ENCODE assay signal across 1 cellular context in the genomic region with DNA sequence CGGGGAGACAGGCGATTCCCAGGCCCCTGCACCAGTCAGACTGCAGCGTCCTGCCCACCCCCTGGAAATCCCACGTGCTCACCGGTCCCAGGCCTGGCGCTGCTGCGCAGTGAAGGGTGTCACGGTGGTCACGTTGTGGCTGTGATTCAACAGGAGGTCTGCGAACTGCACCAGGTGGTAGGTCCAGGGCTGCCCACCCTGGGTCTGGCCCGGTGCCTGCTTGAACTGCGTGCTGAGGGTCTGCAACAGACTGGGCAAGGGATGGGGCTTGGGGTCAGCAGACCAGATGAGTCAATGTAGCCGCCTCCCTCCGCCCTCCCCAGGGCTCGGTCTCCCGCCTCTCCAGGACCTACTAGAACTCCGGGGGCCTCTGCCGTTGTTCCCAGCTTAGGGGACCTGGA.
TF ChIP-seq lines count a peak whose summit lies in the region.

No MANE protein-coding gene starts in this region.

TF ChIP-seq in K562, 482 proteins besides CTCF, POLR2A, EP300 and RAD21:
- TF ChIP-seq, protein P1, sequence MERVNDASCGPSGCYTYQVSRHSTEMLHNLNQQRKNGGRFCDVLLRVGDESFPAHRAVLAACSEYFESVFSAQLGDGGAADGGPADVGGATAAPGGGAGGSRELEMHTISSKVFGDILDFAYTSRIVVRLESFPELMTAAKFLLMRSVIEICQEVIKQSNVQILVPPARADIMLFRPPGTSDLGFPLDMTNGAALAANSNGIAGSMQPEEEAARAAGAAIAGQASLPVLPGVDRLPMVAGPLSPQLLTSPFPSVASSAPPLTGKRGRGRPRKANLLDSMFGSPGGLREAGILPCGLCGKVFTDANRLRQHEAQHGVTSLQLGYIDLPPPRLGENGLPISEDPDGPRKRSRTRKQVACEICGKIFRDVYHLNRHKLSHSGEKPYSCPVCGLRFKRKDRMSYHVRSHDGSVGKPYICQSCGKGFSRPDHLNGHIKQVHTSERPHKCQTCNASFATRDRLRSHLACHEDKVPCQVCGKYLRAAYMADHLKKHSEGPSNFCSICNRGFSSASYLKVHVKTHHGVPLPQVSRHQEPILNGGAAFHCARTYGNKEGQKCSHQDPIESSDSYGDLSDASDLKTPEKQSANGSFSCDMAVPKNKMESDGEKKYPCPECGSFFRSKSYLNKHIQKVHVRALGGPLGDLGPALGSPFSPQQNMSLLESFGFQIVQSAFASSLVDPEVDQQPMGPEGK (CRISPR knock-in tag; IDR thresholded peaks at IDR 0.05; ENCODE audit: borderline replicate concordance) = no peak
- TF ChIP-seq RBFOX2 (IDR thresholded peaks at IDR 0.05; ENCODE audit: low read depth, low read length) (peak; percentile 60), ZNF764 (CRISPR knock-in tag; IDR thresholded peaks at IDR 0.05; ENCODE audit: low read depth) (no peak), POLR2G (IDR thresholded peaks at IDR 0.05; ENCODE audit: low read depth, low read length) (peak; percentile 54)
